ENCODE assay signal across 12 cellular contexts in genomic region chr1:17558954-17559617, GRCh38. TPM values are rescaled to one million over a fixed set of nuclear protein-coding genes. Genes with fewer than 3 reads are reported as not detected.
DNase-seq lines count a peak whose midpoint lies in the region; ATAC-seq, FAIRE-seq and TF ChIP-seq lines count a peak whose summit lies in the region.
"Had no signal": no experiment of that assay in that cellular context is flagged by ENCODE, and none has a peak within 500 bp of the region (broad histone marks: within the 10 kb centered on the region; RNA-seq: fewer than 3 reads in every experiment).

No MANE protein-coding gene starts in this region.

- no peaks in the 10 kb centered on the region for H4K20me1 ChIP-seq in PC-9 (ENCODE audit: insufficient read depth)

- WGBS in A549 (ENCODE audit: missing lambda C conversion rate): 66% methylated on average over 8 of the region's 8 CpGs
- WGBS in esophagus muscularis mucosa: 94% methylated on average over 3 of the region's 8 CpGs

- H2AFZ ChIP-seq in PC-9: no peak overlapping the region
- no peak overlapping the region for H2AFZ ChIP-seq in parathyroid adenoma

- intact Hi-C loops in PC-9 (cut with micrococcal nuclease; ENCODE audit: unreplicated experiment): no loop called here
- intact Hi-C loops in esophagus muscularis mucosa (cut with DNase I): no loop called here

- TF ChIP-seq CTCF in A549 (IDR thresholded peaks at IDR 0.05): no peak
- TF ChIP-seq CTCF in PC-9 (conservative IDR thresholded peaks at IDR 0.05): no peak
- no peak for TF ChIP-seq CTCF in esophagus muscularis mucosa (IDR thresholded peaks at IDR 0.05)
- TF ChIP-seq CTCF in parathyroid adenoma (IDR thresholded peaks at IDR 0.05): no peak

- ATAC-seq in A549 (no peak), HG03175 (IDR thresholded peaks at IDR 0.05; ENCODE audit: unreplicated experiment) (no peak)

- H3K4me1 ChIP-seq in A549 (peaks cover 38% of the 10 kb centered on the region), PC-9 (replicated peaks; ENCODE audit: insufficient read depth) (peaks cover 64% of the 10 kb centered on the region), esophagus muscularis mucosa (peaks cover 58 to 98% (median 86%) of the 10 kb centered on the region in 4 donors), parathyroid adenoma (peaks cover 10% of the 10 kb centered on the region), HAP-1 (no peaks in the 10 kb centered on the region)

- H3K4me3 ChIP-seq in A549: no peak overlapping the region
- no peak overlapping the region for H3K4me3 ChIP-seq in PC-9
- H3K4me3 ChIP-seq in esophagus muscularis mucosa: no peak overlapping the region
- H3K4me3 ChIP-seq in parathyroid adenoma (ENCODE audit: low read depth, low read length): no peak overlapping the region
- H3K4me3 ChIP-seq in HAP-1: no peak overlapping the region

- no peaks in the 10 kb centered on the region for H3K36me3 ChIP-seq in PC-9 (ENCODE audit: low read depth)
- H3K36me3 ChIP-seq in esophagus muscularis mucosa: no peaks in the 10 kb centered on the region
- H3K36me3 ChIP-seq in parathyroid adenoma (ENCODE audit: control insufficient read depth, insufficient read depth, low read length): no peaks in the 10 kb centered on the region
- no peaks in the 10 kb centered on the region for H3K36me3 ChIP-seq in HAP-1 (replicated peaks)

- TF ChIP-seq EP300 in A549 (IDR thresholded peaks at IDR 0.05): no peak
- TF ChIP-seq EP300 in esophagus muscularis mucosa (IDR thresholded peaks at IDR 0.05): no peak

- peaks cover 73% of the 10 kb centered on the region for H3K79me2 ChIP-seq in PC-9 (ENCODE audit: low read depth)
- peaks cover 8% of the 10 kb centered on the region for H3K79me2 ChIP-seq in parathyroid adenoma

- in situ Hi-C loops in HAP-1 (cut with MboI; ENCODE audit: low sequenced_read_pairs): no loop called here

- BruUV-seq in PC-9 (replicated peaks; lab: Mats Ljungman, UMichigan): no TSS peak

- H3K27ac ChIP-seq in A549 (peak overlapping the region; percentile 54 to 81; a peak in 5 of 6 replicates), PC-9 (peak overlapping the region; percentile 95), esophagus muscularis mucosa (replicated peaks in 1 of 4) (peak overlapping the region; percentile 92 to 98 (median 96)), parathyroid adenoma (peak overlapping the region; percentile 69)
- H3K27ac ChIP-seq: VCaP had no signal

- H3K9me2 ChIP-seq in PC-9 (ENCODE audit: insufficient read depth): no peaks in the 10 kb centered on the region

- H3K4me2 ChIP-seq in A549 (peak overlapping the region; percentile 65), PC-9 (peak overlapping the region; percentile 70), parathyroid adenoma (ENCODE audit: low read length) (peak overlapping the region; percentile 28)

- TF ChIP-seq POLR2A in A549 (IDR thresholded peaks at IDR 0.05; ENCODE audit: low read length) (no peak), esophagus muscularis mucosa (IDR thresholded peaks at IDR 0.05; ENCODE audit: low read depth) (no peak)

- FAIRE-seq in A549 (lab: Jason Lieb, UNC): no peak

- peaks cover 51% of the 10 kb centered on the region for H3F3A ChIP-seq in PC-9 (ENCODE audit: insufficient read depth, low read depth)

- H3K9ac ChIP-seq in parathyroid adenoma: no peak overlapping the region

- DNase-seq in A549 (ENCODE audit: low read depth in 1 of 2, low spot score in 1 of 2) (no peak), PC-9 (no peak), esophagus muscularis mucosa (ENCODE audit: extremely low spot score) (no peak), NCI-H524 treated with DMSO at 0.1 percent for 48 hours (lab: John Stamatoyannopoulos, UW) (no peak), RKO (ENCODE audit: low spot score) (no peak), HAP-1 (ENCODE audit: low spot score in 2 of 2) (no peak)
- DNase-seq: activated naive CD4-positive, alpha-beta T cell treated with anti-CD3 and anti-CD28 coated beads for 36 hours; NCI-H1105; NCI-H2227 treated with DMSO at 0.1 percent for 48 hours had no signal

- POLR2A ChIA-PET in A549 (lab: Yijun Ruan, JAX): no interaction called here
- POLR2A ChIA-PET in PC-9 (lab: Charles Lee; ENCODE audit: unreplicated experiment): no interaction called here

- no peak for TF ChIP-seq RAD21 in A549 (conservative IDR thresholded peaks at IDR 0.05 in 1 of 2, IDR thresholded peaks at IDR 0.05 in 1 of 2)

- no peaks in the 10 kb centered on the region for H3K9me3 ChIP-seq in A549
- no peaks in the 10 kb centered on the region for H3K9me3 ChIP-seq in PC-9 (ENCODE audit: insufficient read depth, low read depth)
- no peaks in the 10 kb centered on the region for H3K9me3 ChIP-seq in esophagus muscularis mucosa
- H3K9me3 ChIP-seq in parathyroid adenoma (ENCODE audit: control insufficient read depth, low read length): no peaks in the 10 kb centered on the region
- no peaks in the 10 kb centered on the region for H3K9me3 ChIP-seq in HAP-1

- CTCF ChIA-PET in A549 (lab: Yijun Ruan, JAX) (interaction anchor here (1.4 to 1.9 kb wide), 2 partner anchors 18 to 49 kb away, joined by 3 to 4 read pairs; no protein-coding TSS in a partner anchor), PC-9 (lab: Charles Lee) (interaction anchor here (0.5 to 1.4 kb wide), 4 partner anchors 10 to 950 kb away, joined by 3 to 8 read pairs (median 4); no protein-coding TSS in a partner anchor)

- H3K27me3 ChIP-seq in PC-9 (ENCODE audit: insufficient read depth, low read depth) (no peaks in the 10 kb centered on the region), esophagus muscularis mucosa (no peaks in the 10 kb centered on the region), parathyroid adenoma (ENCODE audit: control insufficient read depth, insufficient read depth, low read length) (no peaks in the 10 kb centered on the region), HAP-1 (ENCODE audit: low read depth) (no peaks in the 10 kb centered on the region)

TF ChIP-seq in A549, 52 proteins besides CTCF, POLR2A, EP300 and RAD21:
- TF ChIP-seq HOXB13 (CRISPR knock-in tag; IDR thresholded peaks at IDR 0.05; ENCODE audit: low read depth): no peak
- TF ChIP-seq ZFP36 (IDR thresholded peaks at IDR 0.05; ENCODE audit: borderline replicate concordance, partially characterized antibody): peak; percentile 45

RNA-seq across cellular contexts. Expression of gene ARHGEF10L, which starts 19.6 kb away (rescaled TPM):
- polyA plus RNA-seq in A549 (2011; rRNA removed) (3.5 and 4.1 TPM in 2 replicates), A549 (2017; fragmentation: RNase III; extraction: RNeasy Plus Mini Kit Qiagen cat#74134 plus additional on column Dnase treatment) (4.1 to 5.2 TPM (median 4.4 TPM) in 3 replicates)
- 5.9 and 8.0 TPM in 2 replicates for polyA plus RNA-seq in A549 (2012; cell fraction: cytosol; rRNA removed)
- 15.0 and 18.0 TPM in 2 replicates for polyA plus RNA-seq in A549 (2012; cell fraction: nucleus; rRNA removed)
- 7.6 and 10.9 TPM in 2 replicates for polyA minus RNA-seq in A549 (2011; rRNA and poly(A)+ RNA removed)
- total RNA-seq in PC-9 (2021) (21.6 and 25.4 TPM in 2 replicates), esophagus muscularis mucosa (10 to 100 TPM; 46.6 to 93.0 (median 66.9) TPM)
- total RNA-seq: activated naive CD4-positive, alpha-beta T cell treated with anti-CD3 and anti-CD28 coated beads for 36 hours had no signal
